Comparison of ENCODE assay signal across 9 cellular contexts in genomic region chr1:199545780-199546179, GRCh38.
A peak's percentile ranks its signal among the peaks of the same experiment; 100 is the strongest.
DNase-seq lines count a peak whose midpoint lies in the region; ATAC-seq and TF ChIP-seq lines count a peak whose summit lies in the region.
"Had no signal": no experiment of that assay in that cellular context is flagged by ENCODE, and none has a peak within 500 bp of the region (broad histone marks: within the 10 kb centered on the region; RNA-seq: fewer than 3 reads in every experiment).

No MANE protein-coding gene starts in this region.

- no peaks in the 10 kb centered on the region for H3K36me3 Mint-ChIP-seq in Calu3 (ENCODE audit: insufficient read depth, unreplicated experiment)
- H3K36me3 Mint-ChIP-seq in osteocyte (ENCODE audit: unreplicated experiment) = no peaks in the 10 kb centered on the region

- H3K4me1 Mint-ChIP-seq in Calu3 (ENCODE audit: low read depth, unreplicated experiment) (peaks cover 8% of the 10 kb centered on the region), osteocyte (ENCODE audit: unreplicated experiment) (peaks cover under 1% of the 10 kb centered on the region)

- DNase-seq in Calu3 (peak; percentile 59), Kasumi-1 (lab: John Stamatoyannopoulos, UW) (peak; percentile 7 to 8), fibroblast of mammary gland (ENCODE audit: low read depth) (peak; percentile 8), NCI-H1092 (lab: John Stamatoyannopoulos, UW) (no peak), osteocyte (ENCODE audit: extremely low spot score, unreplicated experiment) (no peak), kidney glomerular epithelial cell (lab: John Stamatoyannopoulos, UW) (no peak)
- DNase-seq in activated CD4-positive, CD25-positive, alpha-beta regulatory T cell (lab: John Stamatoyannopoulos, UW) = no peak
- DNase-seq: activated T-cell treated with anti-CD3 and anti-CD28 coated beads, Interleukin-2, amount 50 U/mL, for 48 hours had no signal

- CTCF ChIA-PET in Calu3 (lab: Charles Lee) = interaction anchor here (0.5 to 1.5 kb wide), 4 partner anchors 55 to 896 kb away, joined by 3 to 6 read pairs (median 3); no protein-coding TSS in a partner anchor

- intact Hi-C loops in Calu3 (cut with micrococcal nuclease; ENCODE audit: unreplicated experiment) = loop anchor here (1.0 to 10.0 kb wide), 2 partner anchors 731 to 969 kb away; no protein-coding TSS in a partner anchor

- H3K4me3 Mint-ChIP-seq in Calu3 (ENCODE audit: low read depth, unreplicated experiment) = no peak overlapping the region
- H3K4me3 Mint-ChIP-seq in osteocyte (ENCODE audit: unreplicated experiment) = no peak overlapping the region

- ATAC-seq in GM21447 (IDR thresholded peaks at IDR 0.05; ENCODE audit: unreplicated experiment) = peak; percentile 44

- H3K27me3 Mint-ChIP-seq in Calu3 (ENCODE audit: unreplicated experiment) (no peaks in the 10 kb centered on the region), osteocyte (ENCODE audit: unreplicated experiment) (no peaks in the 10 kb centered on the region)

- TF ChIP-seq CTCF in Calu3 (IDR thresholded peaks at IDR 0.05; ENCODE audit: unreplicated experiment) (peak; percentile 16), fibroblast of mammary gland (conservative IDR thresholded peaks at IDR 0.05; ENCODE audit: control insufficient read depth, insufficient read depth, low read depth, low read length) (no peak), osteocyte (IDR thresholded peaks at IDR 0.05) (no peak)

- no TSS peak for BruUV-seq in Calu3 (replicated peaks; lab: Mats Ljungman, UMichigan)

- H3K27ac Mint-ChIP-seq in Calu3 (ENCODE audit: unreplicated experiment) = no peak overlapping the region
- no peak overlapping the region for H3K27ac Mint-ChIP-seq in osteocyte (ENCODE audit: unreplicated experiment)

- peaks cover 6% of the 10 kb centered on the region for H3K9me3 Mint-ChIP-seq in Calu3 (ENCODE audit: low read depth, unreplicated experiment)
- H3K9me3 Mint-ChIP-seq in osteocyte (ENCODE audit: unreplicated experiment) = peaks cover 12% of the 10 kb centered on the region

- H3K4me3 ChIP-seq in fibroblast of mammary gland (ENCODE audit: control insufficient read depth, low read depth, low read length) = no peak overlapping the region

Comparison
In these comparisons a context has a peak if more than half of its experiments do, and no peak if none do; other contexts are left out.
1. DNase-seq: peak in Calu3 (single experiment), Kasumi-1 (2 of 2) and fibroblast of mammary gland (single experiment); none in NCI-H1092 (single experiment), osteocyte (single experiment), activated CD4-positive, CD25-positive, alpha-beta regulatory T cell (0 of 4) and kidney glomerular epithelial cell (single experiment).